1 cellular context compared by ENCODE assay signal in the genomic region with DNA sequence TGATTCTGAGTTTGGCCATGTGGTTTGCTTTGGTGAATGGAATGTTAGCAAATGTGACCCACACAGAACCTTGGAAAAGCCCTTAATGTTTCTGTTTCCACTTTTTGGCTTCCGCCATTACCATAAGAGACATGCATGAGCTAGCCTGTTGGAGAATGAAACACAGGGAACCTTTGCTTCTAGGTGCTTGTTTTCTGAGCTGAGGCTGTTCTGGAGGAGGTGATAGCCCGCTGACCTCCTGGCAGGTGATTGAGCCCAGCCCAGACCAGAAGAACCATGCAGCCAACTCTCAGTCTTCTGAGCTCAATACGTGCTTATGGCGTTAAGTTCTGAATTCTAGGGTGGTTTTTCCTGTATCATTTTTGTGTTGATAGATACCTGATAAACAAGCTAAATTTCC.
TF ChIP-seq lines count a peak whose summit lies in the region.

No MANE protein-coding gene starts in this region.

TF ChIP-seq in IMR-90, 13 proteins besides CTCF, POLR2A, EP300 and RAD21 (continued from another document):
- TF ChIP-seq SMC3 (IDR thresholded peaks at IDR 0.05; ENCODE audit: low read depth, low read length) (no peak), MXI1 (IDR thresholded peaks at IDR 0.05; ENCODE audit: borderline replicate concordance, low read depth, low read length) (no peak), CHD1 (IDR thresholded peaks at IDR 0.05; ENCODE audit: low read depth, low read length) (no peak), BHLHE40 (IDR thresholded peaks at IDR 0.05; ENCODE audit: low read depth, low read length) (no peak), RFX5 (IDR thresholded peaks at IDR 0.05; ENCODE audit: low read depth, low read length) (no peak), RCOR1 (IDR thresholded peaks at IDR 0.05; ENCODE audit: insufficient replicate concordance, low read length) (no peak), MAFK (IDR thresholded peaks at IDR 0.05; ENCODE audit: low read depth, low read length) (no peak), NFE2L2 (IDR thresholded peaks at IDR 0.05; ENCODE audit: low read depth, low read length) (no peak)
- TF ChIP-seq, protein P1, sequence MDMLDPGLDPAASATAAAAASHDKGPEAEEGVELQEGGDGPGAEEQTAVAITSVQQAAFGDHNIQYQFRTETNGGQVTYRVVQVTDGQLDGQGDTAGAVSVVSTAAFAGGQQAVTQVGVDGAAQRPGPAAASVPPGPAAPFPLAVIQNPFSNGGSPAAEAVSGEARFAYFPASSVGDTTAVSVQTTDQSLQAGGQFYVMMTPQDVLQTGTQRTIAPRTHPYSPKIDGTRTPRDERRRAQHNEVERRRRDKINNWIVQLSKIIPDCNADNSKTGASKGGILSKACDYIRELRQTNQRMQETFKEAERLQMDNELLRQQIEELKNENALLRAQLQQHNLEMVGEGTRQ (IDR thresholded peaks at IDR 0.05; ENCODE audit: low read depth, low read length): no peak
- TF ChIP-seq, protein P2, sequence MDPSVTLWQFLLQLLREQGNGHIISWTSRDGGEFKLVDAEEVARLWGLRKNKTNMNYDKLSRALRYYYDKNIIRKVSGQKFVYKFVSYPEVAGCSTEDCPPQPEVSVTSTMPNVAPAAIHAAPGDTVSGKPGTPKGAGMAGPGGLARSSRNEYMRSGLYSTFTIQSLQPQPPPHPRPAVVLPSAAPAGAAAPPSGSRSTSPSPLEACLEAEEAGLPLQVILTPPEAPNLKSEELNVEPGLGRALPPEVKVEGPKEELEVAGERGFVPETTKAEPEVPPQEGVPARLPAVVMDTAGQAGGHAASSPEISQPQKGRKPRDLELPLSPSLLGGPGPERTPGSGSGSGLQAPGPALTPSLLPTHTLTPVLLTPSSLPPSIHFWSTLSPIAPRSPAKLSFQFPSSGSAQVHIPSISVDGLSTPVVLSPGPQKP (IDR thresholded peaks at IDR 0.05; ENCODE audit: borderline replicate concordance, low read depth, low read length): no peak
